ENCODE assay signal across 19 cellular contexts in genomic region chr7:132750056-132750455, GRCh38.
A peak's percentile ranks its signal among the peaks of the same experiment; 100 is the strongest.
DNase-seq lines count a peak whose midpoint lies in the region; ATAC-seq and TF ChIP-seq lines count a peak whose summit lies in the region.
"Had no signal": no experiment of that assay in that cellular context is flagged by ENCODE, and none has a peak within 500 bp of the region (broad histone marks: within the 10 kb centered on the region; RNA-seq: fewer than 3 reads in every experiment).

No MANE protein-coding gene starts in this region.

- no peaks in the 10 kb centered on the region for H3K9me3 Mint-ChIP-seq in osteocyte (ENCODE audit: unreplicated experiment)

- peak overlapping the region; percentile 47; the same call in 1 of the 2 replicates for H2AFZ ChIP-seq in OCI-LY1 (ENCODE audit: low read length)

- H3K36me3 ChIP-seq in BLaER1 (no peaks in the 10 kb centered on the region), OCI-LY1 (ENCODE audit: insufficient read depth, low read length) (no peaks in the 10 kb centered on the region), suprapubic skin (no peaks in the 10 kb centered on the region)
- H3K36me3 ChIP-seq: cardiac muscle cell, gastroesophageal sphincter, HAP-1, pancreas, spleen had no signal

- no peaks in the 10 kb centered on the region for H3K9me2 ChIP-seq in OCI-LY1 (ENCODE audit: low read depth, low read length)

- H3K36me3 Mint-ChIP-seq in osteocyte (ENCODE audit: unreplicated experiment): no peaks in the 10 kb centered on the region
- H3K36me3 Mint-ChIP-seq: CD4-positive, alpha-beta memory T cell had no signal

- H3K4me3 Mint-ChIP-seq in osteocyte (ENCODE audit: unreplicated experiment): no peak overlapping the region
- H3K4me3 Mint-ChIP-seq: CD4-positive, alpha-beta memory T cell had no signal

- H3K4me1 Mint-ChIP-seq in osteocyte (ENCODE audit: unreplicated experiment): no peaks in the 10 kb centered on the region

- DNase-seq in left cardiac atrium (no peak), osteocyte (ENCODE audit: extremely low spot score, unreplicated experiment) (peak; percentile 57), Kasumi-1 (lab: John Stamatoyannopoulos, UW) (no peak), suprapubic skin (ENCODE audit: low spot score in 2 of 2) (no peak)
- DNase-seq: ACHN; activated CD4-positive, alpha-beta T cell treated with anti-CD3 and anti-CD28 coated beads for 48 hours; CD4-positive, alpha-beta memory T cell; NCI-H187 treated with DMSO at 0.1 percent for 48 hours; pancreas; spleen had no signal

- H3K79me2 ChIP-seq in OCI-LY1 (ENCODE audit: insufficient read depth, low read length): no peaks in the 10 kb centered on the region

- H3K27me3 ChIP-seq in BLaER1 (no peaks in the 10 kb centered on the region), OCI-LY1 (ENCODE audit: insufficient read depth, low read length) (no peaks in the 10 kb centered on the region), suprapubic skin (peaks cover 18% of the 10 kb centered on the region)
- H3K27me3 ChIP-seq: cardiac muscle cell, pancreas had no signal

- TF ChIP-seq POLR2A in suprapubic skin (IDR thresholded peaks at IDR 0.05): no peak

- intact Hi-C loops in left cardiac atrium (cut with DNase I): no loop called here

- H3K27ac ChIP-seq in BLaER1 (no peak overlapping the region), OCI-LY1 (ENCODE audit: low read depth, low read length, poor library complexity, severe bottlenecking) (no peak overlapping the region), suprapubic skin (no peak overlapping the region)
- H3K27ac ChIP-seq: cardiac muscle cell, gastroesophageal sphincter, pancreas, spleen had no signal

- no peak for TF ChIP-seq CTCF in OCI-LY1 (IDR thresholded peaks at IDR 0.05; ENCODE audit: low read length)
- no peak for TF ChIP-seq CTCF in osteocyte (IDR thresholded peaks at IDR 0.05)
- no peak for TF ChIP-seq CTCF in suprapubic skin (IDR thresholded peaks at IDR 0.05)

- peak overlapping the region; percentile 37 for H3K4me2 ChIP-seq in BLaER1
- peak overlapping the region; percentile 57 for H3K4me2 ChIP-seq in OCI-LY1 (ENCODE audit: low read length)

- H3K27ac Mint-ChIP-seq in osteocyte (ENCODE audit: unreplicated experiment): no peak overlapping the region
- H3K27ac Mint-ChIP-seq: CD4-positive, alpha-beta memory T cell had no signal

- no peaks in the 10 kb centered on the region for H3F3A ChIP-seq in OCI-LY1 (ENCODE audit: insufficient read depth, low read length)

- H3K4me3 ChIP-seq in BLaER1 (no peak overlapping the region), OCI-LY1 (ENCODE audit: low read depth, low read length, poor library complexity, severe bottlenecking) (peak overlapping the region; percentile 28), suprapubic skin (no peak overlapping the region)
- H3K4me3 ChIP-seq: cardiac muscle cell, gastroesophageal sphincter, HAP-1, pancreas had no signal

- H3K9ac ChIP-seq in BLaER1 (no peak overlapping the region), OCI-LY1 (ENCODE audit: low read length) (peak overlapping the region; percentile 22; the same call in 1 of the 2 replicates)

- H3K4me1 ChIP-seq in BLaER1 (peaks cover 25% of the 10 kb centered on the region), OCI-LY1 (ENCODE audit: insufficient read depth, low read length, severe bottlenecking) (peaks cover 12% of the 10 kb centered on the region), suprapubic skin (no peaks in the 10 kb centered on the region)
- H3K4me1 ChIP-seq: gastroesophageal sphincter, pancreas had no signal

- H3K9me3 ChIP-seq in BLaER1: no peaks in the 10 kb centered on the region
- no peaks in the 10 kb centered on the region for H3K9me3 ChIP-seq in OCI-LY1 (ENCODE audit: low read length)
- no peaks in the 10 kb centered on the region for H3K9me3 ChIP-seq in suprapubic skin
- H3K9me3 ChIP-seq: HAP-1, pancreas had no signal

- TF ChIP-seq EP300 in suprapubic skin (IDR thresholded peaks at IDR 0.05): no peak

- peak; percentile 39 to 74 for ATAC-seq in left cardiac atrium
- no peak for ATAC-seq in GM18519 (IDR thresholded peaks at IDR 0.05; ENCODE audit: low FRiP score, unreplicated experiment)
- no peak for ATAC-seq in HG03139 (IDR thresholded peaks at IDR 0.05; ENCODE audit: unreplicated experiment)
- ATAC-seq: gastroesophageal sphincter, HepG2, left lobe of liver, pancreas had no signal

- 72% methylated on average over 7 of the region's 7 CpGs for WGBS in suprapubic skin

- no peaks in the 10 kb centered on the region for H4K20me1 ChIP-seq in BLaER1
- no peaks in the 10 kb centered on the region for H4K20me1 ChIP-seq in OCI-LY1 (ENCODE audit: insufficient read depth, low read length)

- H3K27me3 Mint-ChIP-seq in osteocyte (ENCODE audit: unreplicated experiment): peaks cover 35% of the 10 kb centered on the region

Comparison
In these comparisons a context has a peak if more than half of its experiments do, and no peak if none do; other contexts are left out.
1. ATAC-seq: peak in left cardiac atrium (2 of 2); none in GM18519 (single experiment) and HG03139 (single experiment).